ENCODE assay signal across 26 cellular contexts in genomic region chr14:64118892-64119291, GRCh38.
A peak's percentile ranks its signal among the peaks of the same experiment; 100 is the strongest.
DNase-seq lines count a peak whose midpoint lies in the region; ATAC-seq and TF ChIP-seq lines count a peak whose summit lies in the region.
"Had no signal": no experiment of that assay in that cellular context is flagged by ENCODE, and none has a peak within 500 bp of the region (broad histone marks: within the 10 kb centered on the region; RNA-seq: fewer than 3 reads in every experiment).

No MANE protein-coding gene starts in this region.

- H2AFZ ChIP-seq in mesenchymal stem cell (ENCODE audit: low read depth, low read length), result no peak overlapping the region

- no peak overlapping the region for H3K23ac ChIP-seq in mesenchymal stem cell (ENCODE audit: low read length in 2 of 2)

- no peak overlapping the region for H4K91ac ChIP-seq in mesenchymal stem cell (ENCODE audit: low read length)

- peaks cover 7% of the 10 kb centered on the region for H3K4me1 ChIP-seq in mesenchymal stem cell (ENCODE audit: control insufficient read depth, insufficient read depth, low read depth, low read length)
- peaks cover 0 to 9% of the 10 kb centered on the region in 2 donors for H3K4me1 ChIP-seq in aorta (ENCODE audit: control insufficient read depth in 1 of 2, insufficient read depth in 2 of 2, low read length in 2 of 2)
- H3K4me1 ChIP-seq: upper lobe of left lung had no signal

- H2BK5ac ChIP-seq in mesenchymal stem cell (ENCODE audit: low read depth, low read length, poor library complexity, severe bottlenecking), result no peak overlapping the region

- H3K79me1 ChIP-seq in mesenchymal stem cell (replicated peaks; ENCODE audit: low read length, poor library complexity, severe bottlenecking), result no peaks in the 10 kb centered on the region

- no peak for DNase-seq in natural killer cell treated with Interleukin-12 subunit alpha and Interleukin-12 subunit beta and Interleukin-15 and Interleukin-18, amount 100 ng/mL, for 72 hours (ENCODE audit: low spot score)
- DNase-seq in natural killer cell (no peak), coronary artery (ENCODE audit: low spot score) (no peak), mesenchymal stem cell (no peak), aorta (no peak), NCI-H748 treated with DMSO at 0.1 percent for 48 hours (lab: John Stamatoyannopoulos, UW) (no peak), NCI-H82 (lab: John Stamatoyannopoulos, UW) (no peak), left lobe of liver (ENCODE audit: low spot score) (no peak)
- DNase-seq: activated CD8-positive, alpha-beta T cell treated with anti-CD3 and anti-CD28 coated beads, Interleukin-2, amount 10 ng/mL, durations not matched to agents 7 days and 5 days; CD8-positive, alpha-beta memory T cell; cortex of kidney; DND-41; foreskin fibroblast; GOT3; hypothalamus; islet precursor cell; NCI-H187; nephron progenitor cell; NK-92 treated with Interleukin-12 subunit alpha and Interleukin-12 subunit beta, amount 100 ng/mL, for 24 hours; Peyer's patch; stimulated activated CD4-positive, alpha-beta T cell treated with anti-CD3 and anti-CD28 coated beads, Interleukin-4, amount 100 ng/mL, for 1 hour; upper lobe of left lung had no signal

- TF ChIP-seq CTCF in natural killer cell (IDR thresholded peaks at IDR 0.05), result no peak
- no peak for TF ChIP-seq CTCF in coronary artery (IDR thresholded peaks at IDR 0.05)

- no peak overlapping the region for H4K8ac ChIP-seq in mesenchymal stem cell (ENCODE audit: low read length)

- intact Hi-C loops in natural killer cell (cut with micrococcal nuclease) (no loop called here), aorta (cut with DNase I) (loop anchor here (5.0 kb wide), 3 partner anchors 37 to 82 kb away; no protein-coding TSS in a partner anchor)

- 100% methylated on average over 1 of the region's 2 CpGs for WGBS in mesenchymal stem cell
- 86 to 91% methylated on average over 2 of the region's 2 CpGs for WGBS in aorta, 2 donors

- no peak for ATAC-seq in natural killer cell treated with Interleukin-12 subunit alpha and Interleukin-12 subunit beta and Interleukin-15 and Interleukin-18, amount 100 ng/mL, for 72 hours
- ATAC-seq in natural killer cell, result no peak
- no peak for ATAC-seq in aorta (ENCODE audit: low FRiP score)
- no peak for ATAC-seq in left lobe of liver
- ATAC-seq: activated CD8-positive, alpha-beta T cell treated with anti-CD3 and anti-CD28 coated beads, Interleukin-2, amount 10 ng/mL, durations not matched to agents 7 days and 5 days; SK-N-SH treated with all-trans-retinoic acid at 6 μM for 48 hours had no signal

- no peaks in the 10 kb centered on the region for H3K9me3 Mint-ChIP-seq in natural killer cell treated with Interleukin-12 subunit alpha and Interleukin-12 subunit beta and Interleukin-15 and Interleukin-18, amount 100 ng/mL, for 72 hours
- no peaks in the 10 kb centered on the region for H3K9me3 Mint-ChIP-seq in natural killer cell
- H3K9me3 Mint-ChIP-seq: activated naive CD4-positive, alpha-beta T cell treated with anti-CD3 and anti-CD28 coated beads, Interleukin-2, amount 50 U/mL, for 24 hours; CD8-positive, alpha-beta memory T cell; mesothelial cell of epicardium; nephron progenitor cell; stimulated activated naive CD8-positive, alpha-beta T cell treated with anti-CD3 and anti-CD28 coated beads, Interleukin-15, Interleukin-2, amounts not matched to agents 100 ng/mL and 50 ng/mL, for 24 hours had no signal

- no peak overlapping the region for H2BK15ac ChIP-seq in mesenchymal stem cell (ENCODE audit: low read depth, poor library complexity, severe bottlenecking)

- peak overlapping the region; percentile 72 to 84 for H3K27ac ChIP-seq in coronary artery
- H3K27ac ChIP-seq in mesenchymal stem cell (ENCODE audit: low read length, poor library complexity, severe bottlenecking), result peak overlapping the region; percentile 89
- H3K27ac ChIP-seq in aorta (ENCODE audit: low read depth in 1 of 2, low read length in 2 of 2), result peak overlapping the region; percentile 43 to 52
- H3K27ac ChIP-seq: Peyer's patch, upper lobe of left lung had no signal

- no peaks in the 10 kb centered on the region for H3K27me3 ChIP-seq in mesenchymal stem cell (ENCODE audit: control insufficient read depth in 1 of 2, insufficient read depth in 1 of 2, low read length in 2 of 2)
- H3K27me3 ChIP-seq in aorta (ENCODE audit: control insufficient read depth in 1 of 2, insufficient read depth in 2 of 2, low read length in 1 of 2), result no peaks in the 10 kb centered on the region
- H3K27me3 ChIP-seq: Peyer's patch, upper lobe of left lung had no signal

- H3K9ac ChIP-seq in mesenchymal stem cell (ENCODE audit: low read length), result no peak overlapping the region

- peak overlapping the region; percentile 23 for H3K4me3 Mint-ChIP-seq in natural killer cell treated with Interleukin-12 subunit alpha and Interleukin-12 subunit beta and Interleukin-15 and Interleukin-18, amount 100 ng/mL, for 72 hours
- H3K4me3 Mint-ChIP-seq in natural killer cell, result no peak overlapping the region
- H3K4me3 Mint-ChIP-seq: activated CD8-positive, alpha-beta T cell treated with anti-CD3 and anti-CD28 coated beads, Interleukin-2, amount 10 ng/mL, durations not matched to agents 7 days and 5 days; activated naive CD4-positive, alpha-beta T cell treated with anti-CD3 and anti-CD28 coated beads, Interleukin-2, amount 50 U/mL, for 24 hours; CD8-positive, alpha-beta memory T cell; mesothelial cell of epicardium; nephron progenitor cell; stimulated activated naive CD8-positive, alpha-beta T cell treated with anti-CD3 and anti-CD28 coated beads, Interleukin-15, Interleukin-2, amounts not matched to agents 100 ng/mL and 50 ng/mL, for 24 hours had no signal

- H2BK12ac ChIP-seq in mesenchymal stem cell (ENCODE audit: low read length in 2 of 2), result no peak overlapping the region

- H3K36me3 Mint-ChIP-seq in natural killer cell treated with Interleukin-12 subunit alpha and Interleukin-12 subunit beta and Interleukin-15 and Interleukin-18, amount 100 ng/mL, for 72 hours, result peaks cover 9% of the 10 kb centered on the region
- peaks cover 21% of the 10 kb centered on the region for H3K36me3 Mint-ChIP-seq in natural killer cell

- H2AK5ac ChIP-seq in mesenchymal stem cell (ENCODE audit: low read length, severe bottlenecking), result peak overlapping the region; percentile 78

- H3K27me3 Mint-ChIP-seq in natural killer cell treated with Interleukin-12 subunit alpha and Interleukin-12 subunit beta and Interleukin-15 and Interleukin-18, amount 100 ng/mL, for 72 hours, result no peaks in the 10 kb centered on the region
- no peaks in the 10 kb centered on the region for H3K27me3 Mint-ChIP-seq in natural killer cell (ENCODE audit: low read depth in 2 of 2)
- H3K27me3 Mint-ChIP-seq: activated naive CD4-positive, alpha-beta T cell treated with anti-CD3 and anti-CD28 coated beads, Interleukin-2, amount 50 U/mL, for 24 hours; CD8-positive, alpha-beta memory T cell; stimulated activated naive CD8-positive, alpha-beta T cell treated with anti-CD3 and anti-CD28 coated beads, Interleukin-15, Interleukin-2, amounts not matched to agents 100 ng/mL and 50 ng/mL, for 24 hours had no signal

- H2BK120ac ChIP-seq in mesenchymal stem cell (ENCODE audit: low read depth, low read length), result no peak overlapping the region

- H3K4ac ChIP-seq in mesenchymal stem cell (ENCODE audit: low read depth in 1 of 2, low read length in 2 of 2), result no peak overlapping the region

- no peak overlapping the region for H3K18ac ChIP-seq in mesenchymal stem cell (ENCODE audit: low read depth in 1 of 2, low read length in 2 of 2)

- H3K4me2 ChIP-seq in mesenchymal stem cell (ENCODE audit: low read length, poor library complexity, severe bottlenecking), result no peak overlapping the region

- H3K27ac Mint-ChIP-seq in natural killer cell treated with Interleukin-12 subunit alpha and Interleukin-12 subunit beta and Interleukin-15 and Interleukin-18, amount 100 ng/mL, for 72 hours, result peak overlapping the region; percentile 12 to 48
- peak overlapping the region in 1 of 2 donors; percentile 27 for H3K27ac Mint-ChIP-seq in natural killer cell
- H3K27ac Mint-ChIP-seq: activated CD8-positive, alpha-beta T cell treated with anti-CD3 and anti-CD28 coated beads, Interleukin-2, amount 10 ng/mL, durations not matched to agents 7 days and 5 days; activated naive CD4-positive, alpha-beta T cell treated with anti-CD3 and anti-CD28 coated beads, Interleukin-2, amount 50 U/mL, for 24 hours; mesothelial cell of epicardium; stimulated activated naive CD8-positive, alpha-beta T cell treated with anti-CD3 and anti-CD28 coated beads, Interleukin-15, Interleukin-2, amounts not matched to agents 100 ng/mL and 50 ng/mL, for 24 hours had no signal

- peaks cover 0 to 15% of the 10 kb centered on the region in 2 experiments for H3K36me3 ChIP-seq in mesenchymal stem cell (ENCODE audit: control insufficient read depth in 1 of 2, insufficient read depth in 2 of 2, low read depth in 1 of 2, low read length in 2 of 2)
- H3K36me3 ChIP-seq in aorta (ENCODE audit: control insufficient read depth in 1 of 2, insufficient read depth in 2 of 2, low read length in 1 of 2), result peaks cover 3 to 4% of the 10 kb centered on the region in 2 donors

- H3K4me3 ChIP-seq in coronary artery (no peak overlapping the region), mesenchymal stem cell (ENCODE audit: insufficient read depth in 1 of 2, low read depth in 1 of 2, low read length in 2 of 2) (no peak overlapping the region), aorta (ENCODE audit: low read length in 2 of 2) (no peak overlapping the region)
- H3K4me3 ChIP-seq: Peyer's patch, upper lobe of left lung had no signal

- peaks cover 4 to 20% of the 10 kb centered on the region in 2 donors for H3K4me1 Mint-ChIP-seq in natural killer cell treated with Interleukin-12 subunit alpha and Interleukin-12 subunit beta and Interleukin-15 and Interleukin-18, amount 100 ng/mL, for 72 hours (ENCODE audit: low read depth in 2 of 2)
- no peaks in the 10 kb centered on the region for H3K4me1 Mint-ChIP-seq in natural killer cell
- H3K4me1 Mint-ChIP-seq: activated naive CD4-positive, alpha-beta T cell treated with anti-CD3 and anti-CD28 coated beads, Interleukin-2, amount 50 U/mL, for 24 hours; CD8-positive, alpha-beta memory T cell; mesothelial cell of epicardium; nephron progenitor cell had no signal

- no peaks in the 10 kb centered on the region for H3K9me3 ChIP-seq in mesenchymal stem cell (ENCODE audit: control insufficient read depth, low read length)
- no peaks in the 10 kb centered on the region for H3K9me3 ChIP-seq in aorta (ENCODE audit: control insufficient read depth, low read length)
- H3K9me3 ChIP-seq: Peyer's patch, upper lobe of left lung had no signal

- H3K14ac ChIP-seq in mesenchymal stem cell (ENCODE audit: low read length in 2 of 2), result no peak overlapping the region
